8 cellular contexts compared by ENCODE assay signal in the genomic region with DNA sequence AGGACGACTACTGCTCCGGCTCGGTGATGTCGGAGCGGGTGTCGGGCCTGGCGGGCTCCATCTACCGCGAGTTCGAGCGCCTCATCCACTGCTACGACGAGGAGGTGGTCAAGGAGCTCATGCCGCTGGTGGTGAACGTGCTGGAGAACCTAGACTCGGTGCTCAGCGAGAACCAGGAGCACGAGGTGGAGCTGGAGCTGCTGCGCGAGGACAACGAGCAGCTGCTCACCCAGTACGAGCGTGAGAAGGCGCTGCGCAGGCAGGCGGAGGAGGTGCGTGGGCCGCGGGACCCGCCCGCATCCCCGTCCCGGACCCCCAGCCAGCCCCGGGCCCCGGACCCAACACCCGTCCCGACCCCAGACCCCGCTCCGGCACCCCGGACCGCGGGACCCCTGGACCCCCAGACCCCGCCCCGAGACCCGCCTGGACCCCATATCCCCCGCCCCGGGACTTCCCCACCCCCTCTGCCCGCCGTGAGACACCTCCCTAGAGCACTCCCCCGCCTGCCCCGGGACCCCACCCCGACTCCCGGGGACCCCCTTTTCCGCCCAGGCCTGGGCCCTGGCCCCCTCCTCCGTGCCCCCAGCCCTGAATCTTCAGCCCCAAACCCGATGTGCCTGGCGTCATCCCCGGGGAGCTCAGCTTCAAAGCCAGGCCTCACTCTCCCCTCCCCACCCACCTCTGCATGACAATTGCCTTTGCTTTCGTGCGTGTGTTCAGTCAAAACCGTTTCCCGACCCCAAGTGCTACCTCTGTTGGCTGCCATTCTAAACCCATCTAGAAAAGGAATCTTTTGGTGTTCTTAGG. TPM values are rescaled to one million over a fixed set of nuclear protein-coding genes. Genes with fewer than 3 reads are reported as not detected.
A peak's percentile ranks its signal among the peaks of the same experiment; 100 is the strongest.
DNase-seq lines count a peak whose midpoint lies in the region; ATAC-seq lines count a peak whose summit lies in the region.

No MANE protein-coding gene starts in this region.

- peak overlapping the region; percentile 94 for H3K27ac Mint-ChIP-seq in memory B cell
- H3K27ac Mint-ChIP-seq in stimulated activated memory B cell treated with anti-CD40 and anti-IgM and Interleukin-4, amounts not matched to agents 10 μg/mL and 1 μg/mL and 100 μg/mL, for 72 hours = peak overlapping the region; percentile 100

- ATAC-seq in GM19351 (IDR thresholded peaks at IDR 0.05; ENCODE audit: unreplicated experiment) = peak; percentile 37
- ATAC-seq in HG03469 (IDR thresholded peaks at IDR 0.05; ENCODE audit: unreplicated experiment) = peak; percentile 12
- peak; percentile 42 for ATAC-seq in memory B cell (ENCODE audit: low read depth)
- peak; percentile 60 for ATAC-seq in stimulated activated memory B cell treated with anti-CD40 and anti-IgM and Interleukin-4, amounts not matched to agents 10 μg/mL and 1 μg/mL and 100 μg/mL, for 72 hours

- H3K4me1 Mint-ChIP-seq in memory B cell = peaks cover 8% of the 10 kb centered on the region
- H3K4me1 Mint-ChIP-seq in stimulated activated memory B cell treated with anti-CD40 and anti-IgM and Interleukin-4, amounts not matched to agents 10 μg/mL and 1 μg/mL and 100 μg/mL, for 72 hours = peaks cover 38% of the 10 kb centered on the region

- no peaks in the 10 kb centered on the region for H3K9me3 Mint-ChIP-seq in memory B cell
- H3K9me3 Mint-ChIP-seq in stimulated activated memory B cell treated with anti-CD40 and anti-IgM and Interleukin-4, amounts not matched to agents 10 μg/mL and 1 μg/mL and 100 μg/mL, for 72 hours = no peaks in the 10 kb centered on the region

- peaks cover 2% of the 10 kb centered on the region for H3K36me3 Mint-ChIP-seq in memory B cell
- H3K36me3 Mint-ChIP-seq in stimulated activated memory B cell treated with anti-CD40 and anti-IgM and Interleukin-4, amounts not matched to agents 10 μg/mL and 1 μg/mL and 100 μg/mL, for 72 hours = peaks cover 9% of the 10 kb centered on the region

- peak overlapping the region; percentile 94 for H3K4me3 Mint-ChIP-seq in memory B cell
- peak overlapping the region; percentile 100 for H3K4me3 Mint-ChIP-seq in stimulated activated memory B cell treated with anti-CD40 and anti-IgM and Interleukin-4, amounts not matched to agents 10 μg/mL and 1 μg/mL and 100 μg/mL, for 72 hours

- DNase-seq in AG08396 (ENCODE audit: low spot score) (peak; percentile 79), dermis microvascular lymphatic vessel endothelial cell (ENCODE audit: low read depth in 2 of 2) (peak; percentile 11 to 35), memory B cell (ENCODE audit: low spot score in 2 of 2) (no peak), cerebellar cortex (ENCODE audit: low spot score) (no peak)
- DNase-seq in activated CD4-positive, alpha-beta T cell treated with anti-CD3 and anti-CD28 coated beads for 1 hour = peak; percentile 10

- no peaks in the 10 kb centered on the region for H3K27me3 Mint-ChIP-seq in memory B cell
- H3K27me3 Mint-ChIP-seq in stimulated activated memory B cell treated with anti-CD40 and anti-IgM and Interleukin-4, amounts not matched to agents 10 μg/mL and 1 μg/mL and 100 μg/mL, for 72 hours = no peaks in the 10 kb centered on the region

RNA-seq across cellular contexts. Expression of gene MAPK8IP3, which starts 0.6 kb away (rescaled TPM):
- 13.9 and 25.7 TPM in 2 replicates for total RNA-seq in dermis microvascular lymphatic vessel endothelial cell

RNA-seq across cellular contexts. Expression of gene JPT2, which starts 28.5 kb away (rescaled TPM):
- 42.5 and 56.1 TPM in 2 replicates for total RNA-seq in dermis microvascular lymphatic vessel endothelial cell

Comparison
In these comparisons a context has a peak if more than half of its experiments do, and no peak if none do; other contexts are left out.
1. DNase-seq: peak in AG08396 (single experiment), activated CD4-positive, alpha-beta T cell treated with anti-CD3 and anti-CD28 coated beads for 1 hour (single experiment) and dermis microvascular lymphatic vessel endothelial cell (2 of 2); none in memory B cell (0 of 2) and cerebellar cortex (single experiment).
2. Peak in every context shown above with its lines, with median percentiles within 50 percentile points of each other: ATAC-seq.